Comparison of ENCODE assay signal across 15 cellular contexts in genomic region chr12:127277882-127278281, GRCh38.
DNase-seq lines count a peak whose midpoint lies in the region; ATAC-seq and TF ChIP-seq lines count a peak whose summit lies in the region.
"Had no signal": no experiment of that assay in that cellular context is flagged by ENCODE, and none has a peak within 500 bp of the region (broad histone marks: within the 10 kb centered on the region; RNA-seq: fewer than 3 reads in every experiment).

No MANE protein-coding gene starts in this region.

- DNase-seq in mesenteric fat pad (ENCODE audit: low spot score) (peak; percentile 51), breast epithelium (ENCODE audit: low spot score in 2 of 2) (no peak), Karpas-422 (no peak)
- DNase-seq: activated CD4-positive, alpha-beta T cell treated with anti-CD3 and anti-CD28 coated beads, Interleukin-2, amount 10 ng/mL, durations not matched to agents 7 days and 5 days; activated T-cell treated with anti-CD3 and anti-CD28 coated beads, Interleukin-2, amount 50 U/mL, for 1 hour; GF-D8; HCEC 1CT; NCI-H187 treated with DMSO at 0.1 percent for 48 hours; NCI-H526 treated with DMSO at 0.1 percent for 48 hours; PC-9 had no signal

- H3K4me3 ChIP-seq in breast epithelium (no peak overlapping the region), Karpas-422 (ENCODE audit: low read length) (no peak overlapping the region)
- H3K4me3 ChIP-seq: PC-9, smooth muscle cell had no signal

- H3K36me3 ChIP-seq in breast epithelium: no peaks in the 10 kb centered on the region
- no peaks in the 10 kb centered on the region for H3K36me3 ChIP-seq in Karpas-422 (ENCODE audit: insufficient read depth, low read length)

- no peaks in the 10 kb centered on the region for H3K9me2 ChIP-seq in Karpas-422 (replicated peaks; ENCODE audit: insufficient read depth, low read length)

- no peak overlapping the region for H3K4me2 ChIP-seq in Karpas-422 (ENCODE audit: low read depth, low read length, poor library complexity, severe bottlenecking)
- H3K4me2 ChIP-seq: PC-9, smooth muscle cell had no signal

- no peak for TF ChIP-seq CTCF in breast epithelium (IDR thresholded peaks at IDR 0.05)

- intact Hi-C loops in breast epithelium (cut with DNase I; ENCODE audit: low total_unique reads): no loop called here

- TF ChIP-seq POLR2A in breast epithelium (IDR thresholded peaks at IDR 0.05): no peak

- H3K27me3 ChIP-seq in breast epithelium (peaks cover 0 to 6% of the 10 kb centered on the region in 2 donors), Karpas-422 (ENCODE audit: low read length) (no peaks in the 10 kb centered on the region; the same call in 1 of the 2 replicates)

- no peaks in the 10 kb centered on the region for H3K79me2 ChIP-seq in Karpas-422 (ENCODE audit: low read length)

- H3K27ac ChIP-seq in breast epithelium: no peak overlapping the region
- H3K27ac ChIP-seq in Karpas-422 (ENCODE audit: low read length): no peak overlapping the region
- H3K27ac ChIP-seq: PC-9 had no signal

- no peak overlapping the region for H2AFZ ChIP-seq in Karpas-422 (ENCODE audit: low read length)
- H2AFZ ChIP-seq: PC-9 had no signal

- H3K4me1 ChIP-seq in breast epithelium (no peaks in the 10 kb centered on the region), Karpas-422 (ENCODE audit: low read length) (no peaks in the 10 kb centered on the region)

- H4K20me1 ChIP-seq in Karpas-422 (ENCODE audit: insufficient read depth, low read depth, low read length): no peaks in the 10 kb centered on the region

- H3K9ac ChIP-seq in Karpas-422 (ENCODE audit: low read length): no peak overlapping the region

- H3K9me3 ChIP-seq in breast epithelium (no peaks in the 10 kb centered on the region), Karpas-422 (ENCODE audit: low read length) (no peaks in the 10 kb centered on the region)

- ATAC-seq in GM19043 (IDR thresholded peaks at IDR 0.05; ENCODE audit: low read depth, unreplicated experiment): peak; percentile 87
- peak; percentile 84 for ATAC-seq in GM21825 (IDR thresholded peaks at IDR 0.05; ENCODE audit: unreplicated experiment)
- ATAC-seq in HG03432 (IDR thresholded peaks at IDR 0.05; ENCODE audit: unreplicated experiment): peak; percentile 77
- ATAC-seq in GM21447 (IDR thresholded peaks at IDR 0.05; ENCODE audit: unreplicated experiment): no peak
